ENCODE assay signal across 8 cellular contexts in genomic region chr10:95374597-95375209, GRCh38.
DNase-seq lines count a peak whose midpoint lies in the region; ATAC-seq and TF ChIP-seq lines count a peak whose summit lies in the region.

No MANE protein-coding gene starts in this region.

- intact Hi-C loops in OCI-LY7 (cut with micrococcal nuclease; ENCODE audit: unreplicated experiment), result loop anchor here (2.0 to 10.0 kb wide), 4 partner anchors 58 to 490 kb away; no protein-coding TSS in a partner anchor
- intact Hi-C loops in activated T-helper 1 cell treated with anti-CD3 and anti-CD28 coated beads, Interleukin-12 subunit alpha, Interleukin-12 subunit beta, Interleukin-2, Interleukin-4 antibody, amounts not matched to agents 30 ng/mL and 10 ng/mL and 1 ng/mL, durations not matched to agents 14 hours and 24 hours and 36 hours (cut with micrococcal nuclease), result loop anchor here (1.0 kb wide), 4 partner anchors 56 to 491 kb away; no protein-coding TSS in a partner anchor

- DNase-seq in EL, result peak; percentile 73
- DNase-seq in Jurkat, Clone E6-1 (ENCODE audit: low read depth, low spot score), result peak; percentile 64
- peak; percentile 83 for DNase-seq in OCI-LY7 (ENCODE audit: low spot score)
- peak; percentile 59 for DNase-seq in activated T-helper 1 cell treated with anti-CD3 and anti-CD28 coated beads, Interleukin-12 subunit alpha, Interleukin-12 subunit beta, Interleukin-2, Interleukin-4 antibody, amounts not matched to agents 30 ng/mL and 10 ng/mL and 1 ng/mL, durations not matched to agents 14 hours and 24 hours and 36 hours (ENCODE audit: low spot score)
- DNase-seq in glutamatergic neuron, result peak; percentile 83
- DNase-seq in pons (ENCODE audit: low spot score), result peak; percentile 91

- peak; percentile 95 for TF ChIP-seq CTCF in OCI-LY7 (conservative IDR thresholded peaks at IDR 0.05; ENCODE audit: low read length)
- TF ChIP-seq CTCF in glutamatergic neuron (IDR thresholded peaks at IDR 0.05; ENCODE audit: partially characterized antibody, unreplicated experiment), result peak; percentile 97

- H3K4me3 ChIP-seq in Jurkat, Clone E6-1 (ENCODE audit: low read length), result no peak overlapping the region
- H3K4me3 ChIP-seq in OCI-LY7 (ENCODE audit: low read depth, low read length, poor library complexity, severe bottlenecking), result no peak overlapping the region

- peaks cover 9% of the 10 kb centered on the region for H3K27me3 Mint-ChIP-seq in activated T-helper 1 cell treated with anti-CD3 and anti-CD28 coated beads, Interleukin-12 subunit alpha, Interleukin-12 subunit beta, Interleukin-2, Interleukin-4 antibody, amounts not matched to agents 30 ng/mL and 10 ng/mL and 1 ng/mL, durations not matched to agents 14 hours and 24 hours and 36 hours (ENCODE audit: insufficient read depth)
- H3K27me3 Mint-ChIP-seq in glutamatergic neuron (ENCODE audit: unreplicated experiment), result no peaks in the 10 kb centered on the region

- no peak overlapping the region for H3K27ac ChIP-seq in OCI-LY7 (ENCODE audit: low read depth, low read length, poor library complexity, severe bottlenecking)

- H3K4me2 ChIP-seq in OCI-LY7 (ENCODE audit: low read length), result no peak overlapping the region

- H3K27ac Mint-ChIP-seq in activated T-helper 1 cell treated with anti-CD3 and anti-CD28 coated beads, Interleukin-12 subunit alpha, Interleukin-12 subunit beta, Interleukin-2, Interleukin-4 antibody, amounts not matched to agents 30 ng/mL and 10 ng/mL and 1 ng/mL, durations not matched to agents 14 hours and 24 hours and 36 hours, result no peak overlapping the region
- no peak overlapping the region for H3K27ac Mint-ChIP-seq in glutamatergic neuron (ENCODE audit: unreplicated experiment)

- H3K36me3 ChIP-seq in OCI-LY7 (ENCODE audit: insufficient read depth, low read length), result no peaks in the 10 kb centered on the region

- no peak overlapping the region for H2AFZ ChIP-seq in OCI-LY7 (ENCODE audit: low read length)

- peaks cover 14% of the 10 kb centered on the region for H3K4me1 Mint-ChIP-seq in activated T-helper 1 cell treated with anti-CD3 and anti-CD28 coated beads, Interleukin-12 subunit alpha, Interleukin-12 subunit beta, Interleukin-2, Interleukin-4 antibody, amounts not matched to agents 30 ng/mL and 10 ng/mL and 1 ng/mL, durations not matched to agents 14 hours and 24 hours and 36 hours (ENCODE audit: low read depth)
- peaks cover 2% of the 10 kb centered on the region for H3K4me1 Mint-ChIP-seq in glutamatergic neuron (ENCODE audit: low read depth, unreplicated experiment)

- POLR2A ChIA-PET in OCI-LY7 (lab: Charles Lee), result interaction anchor here (0.5 to 1.5 kb wide), 7 partner anchors 9 to 797 kb away, joined by 3 to 4 read pairs (median 3); no protein-coding TSS in a partner anchor

- H3K4me1 ChIP-seq in OCI-LY7 (ENCODE audit: insufficient read depth, low read length, poor library complexity, severe bottlenecking), result no peaks in the 10 kb centered on the region

- H4K20me1 ChIP-seq in OCI-LY7 (ENCODE audit: insufficient read depth, low read length), result no peaks in the 10 kb centered on the region

- no peaks in the 10 kb centered on the region for H3K9me3 Mint-ChIP-seq in activated T-helper 1 cell treated with anti-CD3 and anti-CD28 coated beads, Interleukin-12 subunit alpha, Interleukin-12 subunit beta, Interleukin-2, Interleukin-4 antibody, amounts not matched to agents 30 ng/mL and 10 ng/mL and 1 ng/mL, durations not matched to agents 14 hours and 24 hours and 36 hours
- no peaks in the 10 kb centered on the region for H3K9me3 Mint-ChIP-seq in glutamatergic neuron (ENCODE audit: unreplicated experiment)

- no peak overlapping the region for H3K4me3 Mint-ChIP-seq in activated T-helper 1 cell treated with anti-CD3 and anti-CD28 coated beads, Interleukin-12 subunit alpha, Interleukin-12 subunit beta, Interleukin-2, Interleukin-4 antibody, amounts not matched to agents 30 ng/mL and 10 ng/mL and 1 ng/mL, durations not matched to agents 14 hours and 24 hours and 36 hours
- H3K4me3 Mint-ChIP-seq in glutamatergic neuron (ENCODE audit: unreplicated experiment), result no peak overlapping the region

- CTCF ChIA-PET in OCI-LY7 (lab: Charles Lee; ENCODE audit: unreplicated experiment), result interaction anchor here (0.6 to 1.6 kb wide), 4 partner anchors 9 to 173 kb away, joined by 3 to 7 read pairs (median 3); no protein-coding TSS in a partner anchor

- no TSS peak for BruUV-seq in OCI-LY7 (replicated peaks; lab: Mats Ljungman, UMichigan)

- H3K36me3 Mint-ChIP-seq in activated T-helper 1 cell treated with anti-CD3 and anti-CD28 coated beads, Interleukin-12 subunit alpha, Interleukin-12 subunit beta, Interleukin-2, Interleukin-4 antibody, amounts not matched to agents 30 ng/mL and 10 ng/mL and 1 ng/mL, durations not matched to agents 14 hours and 24 hours and 36 hours (ENCODE audit: low read depth), result no peaks in the 10 kb centered on the region
- no peaks in the 10 kb centered on the region for H3K36me3 Mint-ChIP-seq in glutamatergic neuron (ENCODE audit: unreplicated experiment)

- H3K9me3 ChIP-seq in OCI-LY7 (ENCODE audit: low read length), result no peaks in the 10 kb centered on the region

- ATAC-seq in GM21526 (IDR thresholded peaks at IDR 0.05; ENCODE audit: low FRiP score, unreplicated experiment) (peak; percentile 88), HG03457 (IDR thresholded peaks at IDR 0.05; ENCODE audit: unreplicated experiment) (no peak)

- no peaks in the 10 kb centered on the region for H3K9me2 ChIP-seq in OCI-LY7 (ENCODE audit: insufficient read depth, low read length)

- H3K79me2 ChIP-seq in OCI-LY7 (ENCODE audit: insufficient read depth, low read depth, low read length), result no peaks in the 10 kb centered on the region
